23 cellular contexts compared by ENCODE assay signal in the genomic region with DNA sequence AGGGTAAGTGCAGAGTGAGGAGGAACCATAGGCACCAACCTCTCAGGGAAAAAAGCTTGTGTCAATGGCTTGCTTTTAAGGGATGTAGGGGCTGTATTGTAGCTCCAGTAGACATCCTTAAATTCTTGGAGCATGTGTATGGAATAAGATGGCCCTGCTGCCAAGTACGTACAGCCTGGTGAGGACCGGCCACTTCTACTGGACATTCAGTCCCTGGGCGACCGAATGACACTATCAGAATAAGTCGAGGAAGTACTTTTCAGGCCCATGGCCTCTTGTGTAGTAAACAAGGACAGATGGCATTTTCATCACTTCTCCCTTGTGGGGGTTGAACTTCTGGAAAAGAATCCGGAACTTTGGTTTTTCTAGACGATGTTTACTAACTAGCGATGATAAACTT. TPM values are rescaled to one million over a fixed set of nuclear protein-coding genes. Genes with fewer than 3 reads are reported as not detected.
DNase-seq lines count a peak whose midpoint lies in the region; ATAC-seq and TF ChIP-seq lines count a peak whose summit lies in the region.
"Had no signal": no experiment of that assay in that cellular context is flagged by ENCODE, and none has a peak within 500 bp of the region (broad histone marks: within the 10 kb centered on the region; RNA-seq: fewer than 3 reads in every experiment).

No MANE protein-coding gene starts in this region.

- no peak overlapping the region for H3K4me3 ChIP-seq in heart left ventricle
- H3K4me3 ChIP-seq in mesendoderm (ENCODE audit: low read length) = no peak overlapping the region
- H3K4me3 ChIP-seq: A549; BLaER1 treated with 17β-estradiol and CSF1 and Interleukin-3, amounts not matched to agents 10 nM and 100 nM had no signal

- no peak overlapping the region for H2BK15ac ChIP-seq in mesendoderm (replicated peaks; ENCODE audit: low read depth)

- no peaks in the 10 kb centered on the region for H3K79me2 ChIP-seq in mesendoderm (ENCODE audit: control insufficient read depth, insufficient read depth, low read length)

- ATAC-seq in heart left ventricle (peak; percentile 39 to 63 (median 54)), left ventricle myocardium superior (peak; percentile 61), left cardiac atrium (no peak), GM21529 (IDR thresholded peaks at IDR 0.05; ENCODE audit: unreplicated experiment) (no peak)
- ATAC-seq: A549, HCT116 had no signal

- no peak overlapping the region for H3K4me2 ChIP-seq in mesendoderm (ENCODE audit: low read length)
- H3K4me2 ChIP-seq: A549; BLaER1 treated with 17β-estradiol and CSF1 and Interleukin-3, amounts not matched to agents 10 nM and 100 nM had no signal

- no peak overlapping the region for H4K8ac ChIP-seq in mesendoderm (ENCODE audit: low read depth, low read length)

- no peak overlapping the region for H3K23ac ChIP-seq in mesendoderm (ENCODE audit: low read length)

- H3K27me3 ChIP-seq in heart left ventricle = no peaks in the 10 kb centered on the region
- no peaks in the 10 kb centered on the region for H3K27me3 ChIP-seq in mesendoderm (ENCODE audit: insufficient read depth, low read length, poor library complexity)
- H3K27me3 ChIP-seq: BE2C; BLaER1 treated with 17β-estradiol and CSF1 and Interleukin-3, amounts not matched to agents 10 nM and 100 nM had no signal

- H3K4ac ChIP-seq in mesendoderm (ENCODE audit: low read depth, low read length) = no peak overlapping the region

- H3K9ac ChIP-seq in mesendoderm (ENCODE audit: low read length) = no peak overlapping the region
- H3K9ac ChIP-seq: BLaER1 treated with 17β-estradiol and CSF1 and Interleukin-3, amounts not matched to agents 10 nM and 100 nM had no signal

- no peak for TF ChIP-seq POLR2A in heart left ventricle (IDR thresholded peaks at IDR 0.05)

- H2BK5ac ChIP-seq in mesendoderm (ENCODE audit: low read length) = no peak overlapping the region

- WGBS in heart left ventricle, 4 donors = 55 to 80% (median 62%) methylated on average over 8 of the region's 8 CpGs
- no CpG with 5 or more reads among the region's 8 CpGs for WGBS in mesendoderm (ENCODE audit: extremely low coverage, insufficient coverage, low lambda C conversion rate)

- peaks cover 0 to 50% (median 41%) of the 10 kb centered on the region in 9 donors for H3K36me3 ChIP-seq in heart left ventricle
- no peaks in the 10 kb centered on the region for H3K36me3 ChIP-seq in mesendoderm (ENCODE audit: control insufficient read depth, insufficient read depth, low read length)
- H3K36me3 ChIP-seq: BE2C had no signal

- H3K4me1 ChIP-seq in heart left ventricle (no peaks in the 10 kb centered on the region), mesendoderm (ENCODE audit: control insufficient read depth, low read depth, low read length) (peaks cover 7% of the 10 kb centered on the region)
- H3K4me1 ChIP-seq: A549, BE2C had no signal

- no peaks in the 10 kb centered on the region for H3K9me3 ChIP-seq in heart left ventricle
- H3K9me3 ChIP-seq: A549; BE2C; BLaER1 treated with 17β-estradiol and CSF1 and Interleukin-3, amounts not matched to agents 10 nM and 100 nM had no signal

- no peak overlapping the region for H2AK5ac ChIP-seq in mesendoderm (ENCODE audit: low read length)

- no peak for TF ChIP-seq CTCF in heart left ventricle (IDR thresholded peaks at IDR 0.05)

- DNase-seq in heart left ventricle (no peak), cardiac septum (ENCODE audit: low spot score) (no peak), left ventricle myocardium superior (no peak), left cardiac atrium (no peak), mesendoderm (no peak)
- no peak for DNase-seq in NK-92 treated with Interleukin-12 subunit alpha and Interleukin-12 subunit beta, amount 100 ng/mL, for 24 hours (lab: John Stamatoyannopoulos, UW)
- DNase-seq: 8988T; ACHN; AML-193; BE2C; CD4-positive, alpha-beta T cell; CD8-positive, alpha-beta memory T cell; DMS 273 treated with DMSO at 0.1 percent for 48 hours; DMS79; EL; GDM1; H9 had no signal

- no peaks in the 10 kb centered on the region for H3K79me1 ChIP-seq in mesendoderm (ENCODE audit: low read length)

- no peak overlapping the region for H4K5ac ChIP-seq in mesendoderm (ENCODE audit: low read length)

- H3K27ac ChIP-seq in heart left ventricle = peak overlapping the region in 2 of 12 donors; percentile 7 to 34
- H3K27ac ChIP-seq in mesendoderm (ENCODE audit: low read depth, low read length) = peak overlapping the region; percentile 6
- H3K27ac ChIP-seq: A549; BLaER1 treated with 17β-estradiol and CSF1 and Interleukin-3, amounts not matched to agents 10 nM and 100 nM had no signal

- peak overlapping the region; percentile 44 for H3K56ac ChIP-seq in mesendoderm (ENCODE audit: low read length)

- H2BK120ac ChIP-seq in mesendoderm (ENCODE audit: low read depth, low read length) = no peak overlapping the region

- intact Hi-C loops in heart left ventricle (cut with DNase I) (no loop called here), cardiac septum (cut with DNase I) (no loop called here), left ventricle myocardium superior (cut with micrococcal nuclease) (no loop called here), left cardiac atrium (cut with DNase I) (no loop called here)

- H3K18ac ChIP-seq in mesendoderm (ENCODE audit: low read length) = no peak overlapping the region

RNA-seq across cellular contexts. Expression of a gene that starts 32.8 kb away (rescaled TPM):
- total RNA-seq in heart left ventricle (not detected), cardiac septum (not detected), left ventricle myocardium superior (not detected), left cardiac atrium (not detected)
- polyA plus RNA-seq in heart left ventricle = not detected
- polyA plus RNA-seq in mesendoderm (2013, experiment 1 of 2) = not detected
- polyA plus RNA-seq in mesendoderm (2013, experiment 2 of 2) = not detected
- total RNA-seq: CD4-positive, alpha-beta T cell; CD8-positive, alpha-beta memory T cell; H4; H9 had no signal
- polyA plus RNA-seq: A549; CD14-positive monocyte; CD8-positive, alpha-beta memory T cell had no signal

RNA-seq across cellular contexts. Expression of a gene that starts 51.4 kb away (rescaled TPM):
- total RNA-seq in heart left ventricle (10 to 100 TPM in 2 of 9 donors, 1 to 10 TPM in 7; 2.3 to 10.7 (median 3.5) TPM), cardiac septum (3.0 TPM), left ventricle myocardium superior (12.2 TPM), left cardiac atrium (10 to 100 TPM in 1 of 2 donors, 1 to 10 TPM in 1; 9.9 to 18.5 TPM)
- polyA plus RNA-seq in heart left ventricle = 10 to 100 TPM in 1 of 2 donors, 1 to 10 TPM in 1; 3.2 to 21.2 TPM
- polyA plus RNA-seq in mesendoderm (2013, experiment 1 of 2) = 0.93 TPM
- polyA plus RNA-seq in mesendoderm (2013, experiment 2 of 2) = 0.95 TPM
- total RNA-seq: CD4-positive, alpha-beta T cell; CD8-positive, alpha-beta memory T cell; H4 had no signal
- polyA plus RNA-seq: CD14-positive monocyte; CD8-positive, alpha-beta memory T cell had no signal

Comparison
In these comparisons a context has a peak if more than half of its experiments do, and no peak if none do; other contexts are left out.
1. ATAC-seq: peak in heart left ventricle (4 of 4) and left ventricle myocardium superior (single experiment); none in left cardiac atrium (0 of 2) and GM21529 (single experiment).